ENCODE assay signal across 24 cellular contexts in genomic region chr1:12300706-12301105, GRCh38.
A peak's percentile ranks its signal among the peaks of the same experiment; 100 is the strongest.
DNase-seq lines count a peak whose midpoint lies in the region; ATAC-seq, FAIRE-seq and TF ChIP-seq lines count a peak whose summit lies in the region.
"Had no signal": no experiment of that assay in that cellular context is flagged by ENCODE, and none has a peak within 500 bp of the region (broad histone marks: within the 10 kb centered on the region; RNA-seq: fewer than 3 reads in every experiment).

No MANE protein-coding gene starts in this region.

- H3K9me3 ChIP-seq in left ventricle myocardium inferior (replicated peaks) (no peaks in the 10 kb centered on the region), right atrium auricular region (no peaks in the 10 kb centered on the region), neural cell (ENCODE audit: low read length) (no peaks in the 10 kb centered on the region), upper lobe of right lung (no peaks in the 10 kb centered on the region)
- H3K9me3 ChIP-seq: BE2C had no signal

- TF ChIP-seq RAD21 in neural cell (conservative IDR thresholded peaks at IDR 0.05), result no peak

- no peak for DNase-seq in left ventricle myocardium inferior
- no peak for DNase-seq in right atrium auricular region (ENCODE audit: low spot score)
- DNase-seq in upper lobe of right lung, result no peak
- DNase-seq in AG20443 (ENCODE audit: low spot score), result no peak
- DNase-seq in GM12892 (ENCODE audit: insufficient read length), result no peak
- DNase-seq: BE2C; C1 segment of cervical spinal cord; CD4-positive, CD25-positive, alpha-beta regulatory T cell; CD8-positive, alpha-beta memory T cell; COR-L47; DMS 273 treated with DMSO at 0.1 percent for 48 hours; DMS53; DND-41; EL; GOT3; H7 had no signal

- no peaks in the 10 kb centered on the region for H3K9me2 ChIP-seq in neural cell (ENCODE audit: insufficient read depth, low read length)

- peak; percentile 58 for TF ChIP-seq EP300 in neural cell (conservative IDR thresholded peaks at IDR 0.05; ENCODE audit: poor library complexity, severe bottlenecking)

- ATAC-seq in upper lobe of right lung (peak; percentile 69), HG02642 (IDR thresholded peaks at IDR 0.05; ENCODE audit: poor library complexity, unreplicated experiment) (no peak)
- ATAC-seq: HCT116 had no signal

- peak; percentile 81 for FAIRE-seq in islet of Langerhans (lab: Jason Lieb, UNC)
- FAIRE-seq in GM12892 (lab: Jason Lieb, UNC), result no peak
- FAIRE-seq: G401.6, GM12891, GM18507 had no signal

- TF ChIP-seq CTCF in left ventricle myocardium inferior (IDR thresholded peaks at IDR 0.05; ENCODE audit: borderline replicate concordance), result no peak
- TF ChIP-seq CTCF in right atrium auricular region (IDR thresholded peaks at IDR 0.05), result no peak
- no peak for TF ChIP-seq CTCF in neural cell (IDR thresholded peaks at IDR 0.05; ENCODE audit: poor library complexity, severe bottlenecking)
- no peak for TF ChIP-seq CTCF in upper lobe of right lung (IDR thresholded peaks at IDR 0.05)

- H3K79me2 ChIP-seq in neural cell (replicated peaks; ENCODE audit: insufficient read depth, low read length), result no peaks in the 10 kb centered on the region

- H3K4me2 ChIP-seq in neural cell (ENCODE audit: low read length), result peak overlapping the region; percentile 12

- H3K27ac ChIP-seq in left ventricle myocardium inferior (replicated peaks), result peak overlapping the region; percentile 28
- H3K27ac ChIP-seq in right atrium auricular region, result no peak overlapping the region
- H3K27ac ChIP-seq in neural cell (ENCODE audit: low read length), result peak overlapping the region; percentile 71
- no peak overlapping the region for H3K27ac ChIP-seq in upper lobe of right lung
- H3K27ac ChIP-seq: HL-60 had no signal

- no peak for TF ChIP-seq POLR2A in GM12892 (IDR thresholded peaks at IDR 0.05; ENCODE audit: low read depth, low read length)

- H4K20me1 ChIP-seq in neural cell (ENCODE audit: insufficient read depth), result no peaks in the 10 kb centered on the region

- H3K4me3 ChIP-seq in left ventricle myocardium inferior (no peak overlapping the region), right atrium auricular region (no peak overlapping the region), neural cell (ENCODE audit: low read length) (peak overlapping the region; percentile 35), upper lobe of right lung (no peak overlapping the region)

- H3F3A ChIP-seq in neural cell (ENCODE audit: insufficient read depth, low read length, poor library complexity, severe bottlenecking), result no peaks in the 10 kb centered on the region

- H3K4me1 ChIP-seq in left ventricle myocardium inferior (peaks cover 39% of the 10 kb centered on the region), right atrium auricular region (peaks cover 0 to 13% of the 10 kb centered on the region in 2 donors), upper lobe of right lung (no peaks in the 10 kb centered on the region)
- H3K4me1 ChIP-seq: BE2C had no signal

- H3K27me3 ChIP-seq in left ventricle myocardium inferior (ENCODE audit: low read depth) (no peaks in the 10 kb centered on the region), right atrium auricular region (no peaks in the 10 kb centered on the region), neural cell (ENCODE audit: insufficient read depth, low read depth, low read length) (no peaks in the 10 kb centered on the region), upper lobe of right lung (no peaks in the 10 kb centered on the region)
- H3K27me3 ChIP-seq: BE2C had no signal

- intact Hi-C loops in left ventricle myocardium inferior (cut with micrococcal nuclease) (no loop called here), upper lobe of right lung (cut with DNase I) (no loop called here)

- peak overlapping the region; percentile 23 for H3K9ac ChIP-seq in neural cell (ENCODE audit: low read length)

- H3K36me3 ChIP-seq in left ventricle myocardium inferior (peaks cover 84% of the 10 kb centered on the region), right atrium auricular region (peaks cover 54% of the 10 kb centered on the region), neural cell (ENCODE audit: insufficient read depth, low read length) (no peaks in the 10 kb centered on the region), upper lobe of right lung (peaks cover 90% of the 10 kb centered on the region)
- H3K36me3 ChIP-seq: BE2C had no signal

- no peak overlapping the region for H2AFZ ChIP-seq in neural cell (ENCODE audit: low read depth, low read length)

TF ChIP-seq in neural cell, 6 proteins besides CTCF, POLR2A, EP300 and RAD21:
- TF ChIP-seq POLR2AphosphoS5 (IDR thresholded peaks at IDR 0.05), result no peak
- no peak for TF ChIP-seq EZH2 (IDR thresholded peaks at IDR 0.05; ENCODE audit: borderline replicate concordance, insufficient read depth, low read length, poor library complexity, severe bottlenecking)
- TF ChIP-seq SMC3 (conservative IDR thresholded peaks at IDR 0.05; ENCODE audit: poor library complexity), result no peak
- TF ChIP-seq MXI1 (conservative IDR thresholded peaks at IDR 0.05; ENCODE audit: poor library complexity, severe bottlenecking), result no peak
- peak; percentile 67 for TF ChIP-seq REST (IDR thresholded peaks at IDR 0.05; ENCODE audit: borderline replicate concordance)

Comparison
In these comparisons a context has a peak if more than half of its experiments do, and no peak if none do; other contexts are left out.
1. H3K27ac ChIP-seq: peak in left ventricle myocardium inferior (single experiment) and neural cell (single experiment); none in right atrium auricular region (0 of 2) and upper lobe of right lung (single experiment).